Comparison of ENCODE assay signal across 1 cellular context in genomic region chr22:37107779-37108621, GRCh38.
TF ChIP-seq lines count a peak whose summit lies in the region.

No MANE protein-coding gene starts in this region.

TF ChIP-seq in HepG2, 621 proteins besides CTCF, POLR2A, EP300 and RAD21 (continued from another document and continues in another):
- TF ChIP-seq LBX2 (CRISPR knock-in tag; IDR thresholded peaks at IDR 0.05; ENCODE audit: borderline replicate concordance) = no peak
- TF ChIP-seq ZNF230 (CRISPR knock-in tag; IDR thresholded peaks at IDR 0.05) = no peak
- no peak for TF ChIP-seq ATF3 (CRISPR knock-in tag; IDR thresholded peaks at IDR 0.05)
- no peak for TF ChIP-seq MTA3 (CRISPR knock-in tag; IDR thresholded peaks at IDR 0.05)
- no peak for TF ChIP-seq ZNF530 (CRISPR knock-in tag; IDR thresholded peaks at IDR 0.05; ENCODE audit: low read depth)
- TF ChIP-seq ZNF549 (CRISPR knock-in tag; IDR thresholded peaks at IDR 0.05) = no peak
- no peak for TF ChIP-seq ZFP91 (CRISPR knock-in tag; IDR thresholded peaks at IDR 0.05; ENCODE audit: borderline replicate concordance)
- TF ChIP-seq ZNF687 (CRISPR knock-in tag; IDR thresholded peaks at IDR 0.05) = peak; percentile 67
- TF ChIP-seq PHF8 (CRISPR knock-in tag; IDR thresholded peaks at IDR 0.05) = no peak; the same call in 1 of the 2 replicates
- no peak for TF ChIP-seq PCBP1 (IDR thresholded peaks at IDR 0.05; ENCODE audit: borderline replicate concordance, low read depth, low read length)
- TF ChIP-seq TCF7L2 (IDR thresholded peaks at IDR 0.05; ENCODE audit: low read depth, low read length) = no peak
- no peak for TF ChIP-seq ZBTB7B (CRISPR knock-in tag; IDR thresholded peaks at IDR 0.05)
- TF ChIP-seq ZKSCAN8 (CRISPR knock-in tag; IDR thresholded peaks at IDR 0.05; ENCODE audit: borderline replicate concordance) = no peak
- TF ChIP-seq ZNF121 (CRISPR knock-in tag; IDR thresholded peaks at IDR 0.05) = no peak
- TF ChIP-seq ZNF652 (CRISPR knock-in tag; IDR thresholded peaks at IDR 0.05; ENCODE audit: borderline replicate concordance, low read depth) = no peak
- TF ChIP-seq MTERF4 (CRISPR knock-in tag; IDR thresholded peaks at IDR 0.05) = no peak
- no peak for TF ChIP-seq PRDM4 (CRISPR knock-in tag; IDR thresholded peaks at IDR 0.05; ENCODE audit: borderline replicate concordance)
- TF ChIP-seq ZNF513 (CRISPR knock-in tag; conservative IDR thresholded peaks at IDR 0.05) = no peak
- TF ChIP-seq ZHX2 (IDR thresholded peaks at IDR 0.05; ENCODE audit: low read depth) = no peak
- no peak for TF ChIP-seq ZHX2 (CRISPR knock-in tag; IDR thresholded peaks at IDR 0.05; ENCODE audit: borderline replicate concordance)
- TF ChIP-seq CBX2 (IDR thresholded peaks at IDR 0.05; ENCODE audit: low read depth, low read length) = no peak
- TF ChIP-seq CBX2 (CRISPR knock-in tag; IDR thresholded peaks at IDR 0.05; ENCODE audit: low read depth) = no peak
- TF ChIP-seq ZNF382 (CRISPR knock-in tag; IDR thresholded peaks at IDR 0.05; ENCODE audit: borderline replicate concordance) = no peak
- TF ChIP-seq NAIF1 (CRISPR knock-in tag; IDR thresholded peaks at IDR 0.05; ENCODE audit: borderline replicate concordance) = no peak
- TF ChIP-seq ZBTB46 (CRISPR knock-in tag; IDR thresholded peaks at IDR 0.05; ENCODE audit: borderline replicate concordance) = no peak
- 0 out of 2 replicates have a peak, but pooled peaks have one; percentile 40 for TF ChIP-seq NRL (CRISPR knock-in tag; IDR thresholded peaks at IDR 0.05; ENCODE audit: borderline replicate concordance)
- no peak for TF ChIP-seq ZNF24 (IDR thresholded peaks at IDR 0.05)
- TF ChIP-seq NR2F2 (IDR thresholded peaks at IDR 0.05; ENCODE audit: borderline replicate concordance, low read depth) = no peak
- TF ChIP-seq FOXC1 (CRISPR knock-in tag; IDR thresholded peaks at IDR 0.05; ENCODE audit: borderline replicate concordance) = no peak
- TF ChIP-seq FIP1L1 (IDR thresholded peaks at IDR 0.05; ENCODE audit: borderline replicate concordance, insufficient read depth, low read depth, low read length) = no peak
- no peak for TF ChIP-seq ATAD3A (CRISPR knock-in tag; IDR thresholded peaks at IDR 0.05)
- 0 out of 2 replicates have a peak, but pooled peaks have one; percentile 33 for TF ChIP-seq RFXAP (CRISPR knock-in tag; IDR thresholded peaks at IDR 0.05; ENCODE audit: borderline replicate concordance)
- no peak for TF ChIP-seq STAT6 (CRISPR knock-in tag; IDR thresholded peaks at IDR 0.05; ENCODE audit: borderline replicate concordance)
